Comparison of ENCODE assay signal across 20 cellular contexts in the genomic region with DNA sequence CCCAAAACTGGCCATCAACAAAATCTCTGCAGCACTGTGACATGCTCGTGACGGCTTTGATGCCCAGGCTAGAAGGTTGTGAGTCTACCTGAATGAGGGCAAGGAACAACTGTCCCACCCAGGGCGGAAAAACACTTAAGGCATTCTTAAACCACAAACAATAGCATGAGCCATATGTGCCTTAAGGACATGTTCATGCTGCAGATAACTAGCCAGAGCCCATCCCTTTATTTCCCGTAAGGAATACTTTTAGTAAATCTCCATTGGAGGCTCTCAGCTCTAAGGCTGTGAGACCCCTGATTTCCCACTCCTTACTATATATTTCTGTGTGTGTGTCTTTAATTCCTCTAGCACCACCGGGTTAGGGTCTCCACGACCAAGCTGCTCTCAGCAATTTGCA. TPM values are rescaled to one million over a fixed set of nuclear protein-coding genes. Genes with fewer than 3 reads are reported as not detected.
DNase-seq lines count a peak whose midpoint lies in the region; ATAC-seq, FAIRE-seq and TF ChIP-seq lines count a peak whose summit lies in the region.
"Had no signal": no experiment of that assay in that cellular context is flagged by ENCODE, and none has a peak within 500 bp of the region (broad histone marks: within the 10 kb centered on the region; RNA-seq: fewer than 3 reads in every experiment).

No MANE protein-coding gene starts in this region.

- no peak overlapping the region for H3K27ac ChIP-seq in H9 (ENCODE audit: insufficient read length, low read depth, low read length)
- H3K27ac ChIP-seq in astrocyte (ENCODE audit: low read depth, low read length) = no peak overlapping the region
- H3K27ac ChIP-seq in neural cell (ENCODE audit: low read length) = no peak overlapping the region
- H3K27ac ChIP-seq: colonic mucosa, tibial artery, WERI-Rb-1 had no signal

- POLR2A ChIA-PET in activated CD8-positive, alpha-beta T cell treated with anti-CD3 and anti-CD28 coated beads for 36 hours (lab: Charles Lee) = no interaction called here
- POLR2A ChIA-PET in activated CD8-positive, alpha-beta T cell treated with anti-CD3 and anti-CD28 coated beads, Interleukin-2, amount 10 ng/mL, durations not matched to agents 7 days and 5 days (lab: Charles Lee) = no interaction called here

- H3K27ac Mint-ChIP-seq in activated CD8-positive, alpha-beta T cell treated with anti-CD3 and anti-CD28 coated beads for 36 hours = peak overlapping the region; percentile 57
- no peak overlapping the region for H3K27ac Mint-ChIP-seq in activated CD8-positive, alpha-beta T cell treated with anti-CD3 and anti-CD28 coated beads, Interleukin-2, amount 10 ng/mL, durations not matched to agents 7 days and 5 days
- H3K27ac Mint-ChIP-seq in H9 (peak overlapping the region in 2 of 3 experiments; percentile 29 to 89; a peak in 3 of 7 replicates), astrocyte (ENCODE audit: unreplicated experiment) (no peak overlapping the region)

- no peaks in the 10 kb centered on the region for H3K9me3 Mint-ChIP-seq in activated CD8-positive, alpha-beta T cell treated with anti-CD3 and anti-CD28 coated beads for 36 hours
- H3K9me3 Mint-ChIP-seq in activated CD8-positive, alpha-beta T cell treated with anti-CD3 and anti-CD28 coated beads, Interleukin-2, amount 10 ng/mL, durations not matched to agents 7 days and 5 days (ENCODE audit: insufficient read depth) = no peaks in the 10 kb centered on the region
- H3K9me3 Mint-ChIP-seq in H9 (peaks cover 5 to 12% of the 10 kb centered on the region in 2 experiments; a peak in 4 of 5 replicates), astrocyte (ENCODE audit: unreplicated experiment) (no peaks in the 10 kb centered on the region)

- no peak overlapping the region for H3K14ac ChIP-seq in H9 (ENCODE audit: insufficient read depth, low read length)

- peaks cover 4% of the 10 kb centered on the region for H3K36me3 ChIP-seq in astrocyte (ENCODE audit: insufficient read depth, low read length)
- H3K36me3 ChIP-seq in neural cell (ENCODE audit: insufficient read depth, low read length) = peaks cover 5% of the 10 kb centered on the region
- H3K36me3 ChIP-seq: colonic mucosa, tibial artery had no signal

- H4K20me1 ChIP-seq in H9 (ENCODE audit: control insufficient read depth, insufficient read depth, insufficient read length) (no peaks in the 10 kb centered on the region), astrocyte (ENCODE audit: insufficient read depth, low read length) (peaks cover 54% of the 10 kb centered on the region), neural cell (ENCODE audit: insufficient read depth) (no peaks in the 10 kb centered on the region)

- no peaks in the 10 kb centered on the region for H3K27me3 ChIP-seq in H9 (ENCODE audit: insufficient read depth, low read length)
- no peaks in the 10 kb centered on the region for H3K27me3 ChIP-seq in astrocyte (ENCODE audit: insufficient read depth, low read length)
- H3K27me3 ChIP-seq in neural cell (ENCODE audit: insufficient read depth, low read depth, low read length) = no peaks in the 10 kb centered on the region
- H3K27me3 ChIP-seq: colonic mucosa, tibial artery had no signal

- DNase-seq in activated CD8-positive, alpha-beta T cell treated with anti-CD3 and anti-CD28 coated beads for 36 hours = no peak
- no peak for DNase-seq in activated CD8-positive, alpha-beta T cell treated with anti-CD3 and anti-CD28 coated beads, Interleukin-2, amount 10 ng/mL, durations not matched to agents 7 days and 5 days
- DNase-seq in H9 (no peak), astrocyte (ENCODE audit: low read depth) (no peak), DMS53 (lab: John Stamatoyannopoulos, UW) (no peak), ACHN (no peak), RPMI8226 (no peak)
- DNase-seq: colonic mucosa, COR-L47, GDM1, HCEC 1CT, NCI-H2107, NCI-H69, occipital lobe, SW 1271, tibial artery, WERI-Rb-1 had no signal

- no peak overlapping the region for H2BK120ac ChIP-seq in H9 (ENCODE audit: low read depth, low read length, poor library complexity, severe bottlenecking)

- no peak overlapping the region for H3K9ac ChIP-seq in H9 (ENCODE audit: extremely low read depth, insufficient read length, low read length)
- H3K9ac ChIP-seq in astrocyte (ENCODE audit: low read length) = no peak overlapping the region
- no peak overlapping the region for H3K9ac ChIP-seq in neural cell (ENCODE audit: low read length)

- no peak overlapping the region for H4K5ac ChIP-seq in H9 (ENCODE audit: insufficient read length, low read depth, low read length)

- H3K4me2 ChIP-seq in H9 (ENCODE audit: insufficient read depth, insufficient read length, low read length) = no peak overlapping the region
- no peak overlapping the region for H3K4me2 ChIP-seq in astrocyte (ENCODE audit: low read length)
- no peak overlapping the region for H3K4me2 ChIP-seq in neural cell (ENCODE audit: low read length)

- H3K27me3 Mint-ChIP-seq in activated CD8-positive, alpha-beta T cell treated with anti-CD3 and anti-CD28 coated beads for 36 hours = no peaks in the 10 kb centered on the region
- H3K27me3 Mint-ChIP-seq in activated CD8-positive, alpha-beta T cell treated with anti-CD3 and anti-CD28 coated beads, Interleukin-2, amount 10 ng/mL, durations not matched to agents 7 days and 5 days (ENCODE audit: low read depth) = no peaks in the 10 kb centered on the region
- H3K27me3 Mint-ChIP-seq in H9 (ENCODE audit: low read depth) (no peaks in the 10 kb centered on the region), astrocyte (ENCODE audit: low read depth, unreplicated experiment) (no peaks in the 10 kb centered on the region)

- no peaks in the 10 kb centered on the region for H3K9me2 ChIP-seq in neural cell (ENCODE audit: insufficient read depth, low read length)

- no peak overlapping the region for H4K8ac ChIP-seq in H9 (replicated peaks; ENCODE audit: insufficient read length, low read depth, low read length)

- intact Hi-C loops in activated CD8-positive, alpha-beta T cell treated with anti-CD3 and anti-CD28 coated beads for 36 hours (cut with micrococcal nuclease) = no loop called here

- no peak overlapping the region for H3K4ac ChIP-seq in H9 (ENCODE audit: low read depth, low read length)

- H3T11ph ChIP-seq in H9 (ENCODE audit: low read length) = no peak overlapping the region

- no peak overlapping the region for H2BK5ac ChIP-seq in H9 (ENCODE audit: insufficient read length, low read length)

- H3K79me2 ChIP-seq in H9 (ENCODE audit: insufficient read depth, low read length) (peaks cover 44% of the 10 kb centered on the region; the same call in 1 of the 2 replicates), astrocyte (ENCODE audit: insufficient read depth, low read length) (peaks cover 89% of the 10 kb centered on the region), neural cell (replicated peaks; ENCODE audit: insufficient read depth, low read length) (peaks cover 56% of the 10 kb centered on the region)

- peaks cover 4% of the 10 kb centered on the region for H3K79me1 ChIP-seq in H9 (ENCODE audit: insufficient read depth, low read depth, low read length, poor library complexity, severe bottlenecking)

- no peak for TF ChIP-seq CTCF in activated CD8-positive, alpha-beta T cell treated with anti-CD3 and anti-CD28 coated beads for 36 hours (IDR thresholded peaks at IDR 0.05)
- TF ChIP-seq CTCF in H9 (conservative IDR thresholded peaks at IDR 0.05) (no peak), astrocyte (IDR thresholded peaks at IDR 0.05; ENCODE audit: insufficient read depth, low read depth, low read length) (no peak), neural cell (IDR thresholded peaks at IDR 0.05; ENCODE audit: poor library complexity, severe bottlenecking) (no peak)

- no peak overlapping the region for H2AFZ ChIP-seq in H9 (ENCODE audit: low read length)
- H2AFZ ChIP-seq in astrocyte (ENCODE audit: low read depth, low read length) = no peak overlapping the region
- H2AFZ ChIP-seq in neural cell (ENCODE audit: low read depth, low read length) = no peak overlapping the region

- H3K23me2 ChIP-seq in H9 (ENCODE audit: insufficient read length, low read depth, low read length, poor library complexity, severe bottlenecking) = peaks cover 6% of the 10 kb centered on the region

- TF ChIP-seq RAD21 in neural cell (conservative IDR thresholded peaks at IDR 0.05) = no peak

- no peak for ATAC-seq in activated CD8-positive, alpha-beta T cell treated with anti-CD3 and anti-CD28 coated beads for 36 hours
- no peak for ATAC-seq in activated CD8-positive, alpha-beta T cell treated with anti-CD3 and anti-CD28 coated beads, Interleukin-2, amount 10 ng/mL, durations not matched to agents 7 days and 5 days
- ATAC-seq: sciatic nerve had no signal

- no peak overlapping the region for H3K56ac ChIP-seq in H9 (ENCODE audit: insufficient read length, low read depth, low read length)

- no peak for TF ChIP-seq EP300 in neural cell (conservative IDR thresholded peaks at IDR 0.05; ENCODE audit: poor library complexity, severe bottlenecking)

- no peak overlapping the region for H3K23ac ChIP-seq in H9 (ENCODE audit: insufficient read length, low read depth, low read length)

- no peak overlapping the region for H2AK5ac ChIP-seq in H9 (ENCODE audit: insufficient read length, low read length)

- H3K4me1 ChIP-seq in H9 (ENCODE audit: insufficient read depth, low read length) (no peaks in the 10 kb centered on the region; the same call in 1 of the 2 replicates), astrocyte (ENCODE audit: insufficient read depth, low read length) (peaks cover 20% of the 10 kb centered on the region)

- H4K91ac ChIP-seq in H9 (ENCODE audit: insufficient read length, low read depth, low read length) = no peak overlapping the region

- no peak for FAIRE-seq in astrocyte (lab: Jason Lieb, UNC)
- FAIRE-seq: RCC 7860 had no signal

- H3K4me1 Mint-ChIP-seq in activated CD8-positive, alpha-beta T cell treated with anti-CD3 and anti-CD28 coated beads for 36 hours (ENCODE audit: low read depth) = peaks cover 56% of the 10 kb centered on the region
- peaks cover 52% of the 10 kb centered on the region for H3K4me1 Mint-ChIP-seq in activated CD8-positive, alpha-beta T cell treated with anti-CD3 and anti-CD28 coated beads, Interleukin-2, amount 10 ng/mL, durations not matched to agents 7 days and 5 days (ENCODE audit: low read depth)
- H3K4me1 Mint-ChIP-seq in H9 (peaks cover 56% of the 10 kb centered on the region in 2 experiments), astrocyte (ENCODE audit: low read depth, unreplicated experiment) (peaks cover 9% of the 10 kb centered on the region)

- H3K18ac ChIP-seq in H9 (ENCODE audit: insufficient read length, low read depth, low read length) = no peak overlapping the region

- H3K9me3 ChIP-seq in H9 (ENCODE audit: control insufficient read depth, low read depth, low read length) = no peaks in the 10 kb centered on the region
- H3K9me3 ChIP-seq in astrocyte (ENCODE audit: insufficient read depth, low read depth, low read length) = no peaks in the 10 kb centered on the region
- no peaks in the 10 kb centered on the region for H3K9me3 ChIP-seq in neural cell (ENCODE audit: low read length)
- H3K9me3 ChIP-seq: colonic mucosa, tibial artery had no signal

- CTCF ChIA-PET in activated CD8-positive, alpha-beta T cell treated with anti-CD3 and anti-CD28 coated beads for 36 hours (lab: Charles Lee) = interaction anchor here (2.1 kb wide), 1 partner anchor 14 kb away, joined by 14 read pairs; no protein-coding TSS in a partner anchor
- CTCF ChIA-PET in activated CD8-positive, alpha-beta T cell treated with anti-CD3 and anti-CD28 coated beads, Interleukin-2, amount 10 ng/mL, durations not matched to agents 7 days and 5 days (lab: Charles Lee) = interaction anchor here (4.6 kb wide), 1 partner anchor 14 kb away, joined by 28 read pairs; no protein-coding TSS in a partner anchor

- no peak overlapping the region for H3K4me3 ChIP-seq in astrocyte (ENCODE audit: insufficient read depth, low read depth, low read length)
- peak overlapping the region; percentile 76 for H3K4me3 ChIP-seq in neural cell (ENCODE audit: low read length)
- H3K4me3 ChIP-seq: colonic mucosa, tibial artery had no signal

- no peak overlapping the region for H2BK12ac ChIP-seq in H9 (ENCODE audit: insufficient read length, low read depth, low read length)

- in situ Hi-C loops in ACHN (cut with HindIII; ENCODE audit: low pct_ligation_motif_present, low pct_unique_long_range_greater_than_20kb, low sequenced_read_pairs) = no loop called here

- H3K36me3 Mint-ChIP-seq in activated CD8-positive, alpha-beta T cell treated with anti-CD3 and anti-CD28 coated beads for 36 hours (ENCODE audit: low read depth) = peaks cover 45% of the 10 kb centered on the region
- H3K36me3 Mint-ChIP-seq in activated CD8-positive, alpha-beta T cell treated with anti-CD3 and anti-CD28 coated beads, Interleukin-2, amount 10 ng/mL, durations not matched to agents 7 days and 5 days (ENCODE audit: low read depth) = peaks cover 47% of the 10 kb centered on the region
- H3K36me3 Mint-ChIP-seq in H9 (ENCODE audit: insufficient read depth in 1 of 3, low read depth in 3 of 3) = peaks cover 14 to 30% (median 22%) of the 10 kb centered on the region in 3 experiments
- H3K36me3 Mint-ChIP-seq in astrocyte (ENCODE audit: low read depth, unreplicated experiment) = no peaks in the 10 kb centered on the region

- no peak overlapping the region for H2BK15ac ChIP-seq in H9 (ENCODE audit: low read depth, low read length)

- peak overlapping the region; percentile 100 for H3K4me3 Mint-ChIP-seq in activated CD8-positive, alpha-beta T cell treated with anti-CD3 and anti-CD28 coated beads for 36 hours
- H3K4me3 Mint-ChIP-seq in activated CD8-positive, alpha-beta T cell treated with anti-CD3 and anti-CD28 coated beads, Interleukin-2, amount 10 ng/mL, durations not matched to agents 7 days and 5 days = no peak overlapping the region
- H3K4me3 Mint-ChIP-seq in H9 (peak overlapping the region in 1 of 2 experiments; percentile 17; a peak in 2 of 5 replicates), astrocyte (ENCODE audit: unreplicated experiment) (peak overlapping the region; percentile 41)

- WGBS in H9 (ENCODE audit: extremely low coverage, insufficient read length, low lambda C conversion rate) = no CpG with 5 or more reads among the region's 6 CpGs

- H2BK20ac ChIP-seq in H9 (ENCODE audit: low read depth, low read length, poor library complexity, severe bottlenecking) = no peak overlapping the region

- no peaks in the 10 kb centered on the region for H3F3A ChIP-seq in neural cell (ENCODE audit: insufficient read depth, low read length, poor library complexity, severe bottlenecking)

RNA-seq across cellular contexts. Expression of a gene that starts 3.4 kb away (rescaled TPM):
- 10 to 100 TPM; 75.7 to 82.6 TPM for total RNA-seq in activated CD8-positive, alpha-beta T cell treated with anti-CD3 and anti-CD28 coated beads for 36 hours
- 10 to 100 TPM; 66.7 to 68.4 TPM for total RNA-seq in activated CD8-positive, alpha-beta T cell treated with anti-CD3 and anti-CD28 coated beads, Interleukin-2, amount 10 ng/mL, durations not matched to agents 7 days and 5 days
- 76.6 and 77.7 TPM in 2 replicates for total RNA-seq in H9 (2021)
- total RNA-seq in astrocyte = 51.6 and 59.2 TPM in 2 replicates
- polyA plus RNA-seq in neural cell = 63.9 and 86.5 TPM in 2 replicates
- 110 and 139 TPM in 2 replicates for polyA minus RNA-seq in neural cell

Comparison
In these comparisons a context has a peak if more than half of its experiments do, and no peak if none do; other contexts are left out.
1. H3K27ac Mint-ChIP-seq: peak in activated CD8-positive, alpha-beta T cell treated with anti-CD3 and anti-CD28 coated beads for 36 hours (single experiment) and H9 (2 of 3); none in activated CD8-positive, alpha-beta T cell treated with anti-CD3 and anti-CD28 coated beads, Interleukin-2, amount 10 ng/mL, durations not matched to agents 7 days and 5 days (single experiment) and astrocyte (single experiment).